8 cellular contexts compared by ENCODE assay signal in the genomic region with DNA sequence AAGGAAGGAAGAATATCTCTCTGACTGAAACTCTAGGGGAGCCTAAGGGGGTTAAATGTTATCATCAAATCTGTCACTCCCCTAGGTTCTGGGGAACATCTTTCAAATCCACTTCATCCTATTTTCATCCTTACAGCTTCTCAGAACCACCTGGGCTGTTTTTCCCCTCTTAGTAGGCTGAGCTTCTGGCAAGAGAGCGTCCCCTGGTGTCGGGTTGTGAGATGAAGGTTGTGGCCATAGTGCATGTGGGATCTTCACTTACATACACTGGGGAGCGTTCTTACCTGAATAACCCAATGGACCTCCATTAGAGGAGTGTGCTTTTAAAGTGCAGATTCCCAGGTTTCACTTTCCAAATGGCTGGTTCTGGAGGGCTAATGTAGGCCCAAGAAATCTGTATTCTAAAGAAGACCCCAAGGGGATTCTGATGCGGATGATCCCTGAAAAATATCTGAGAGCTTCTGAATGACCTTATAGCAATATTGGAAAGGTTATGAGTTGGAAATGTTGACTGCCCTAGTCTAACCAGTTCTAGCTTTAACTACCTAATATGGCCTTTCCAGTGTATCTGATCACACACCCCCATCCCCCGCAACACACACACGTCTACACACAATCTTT.
DNase-seq lines count a peak whose midpoint lies in the region; ATAC-seq, FAIRE-seq and TF ChIP-seq lines count a peak whose summit lies in the region.

No MANE protein-coding gene starts in this region.

- no peaks in the 10 kb centered on the region for H3K27me3 ChIP-seq in GM23338 (ENCODE audit: insufficient read depth)
- no peaks in the 10 kb centered on the region for H3K27me3 ChIP-seq in PC-3 (ENCODE audit: low read length)

- ATAC-seq in GM23338, result peak; percentile 99
- ATAC-seq in PC-3, result no peak
- no peak for ATAC-seq in GM21786 (IDR thresholded peaks at IDR 0.05; ENCODE audit: unreplicated experiment)
- ATAC-seq in GM18505 (IDR thresholded peaks at IDR 0.05; ENCODE audit: unreplicated experiment), result no peak

- H3K79me2 ChIP-seq in GM23338 (replicated peaks; ENCODE audit: insufficient read depth), result no peaks in the 10 kb centered on the region
- H3K79me2 ChIP-seq in PC-3 (ENCODE audit: low read length), result no peaks in the 10 kb centered on the region

- peaks cover 6% of the 10 kb centered on the region for H3K9me3 Mint-ChIP-seq in GM23338

- no peaks in the 10 kb centered on the region for H3K36me3 ChIP-seq in GM23338 (ENCODE audit: insufficient read depth)
- H3K36me3 ChIP-seq in PC-3 (ENCODE audit: low read depth, low read length), result no peaks in the 10 kb centered on the region
- H3K36me3 ChIP-seq in kidney (ENCODE audit: control insufficient read depth in 1 of 2, insufficient read depth in 2 of 2, low read length in 2 of 2), result no peaks in the 10 kb centered on the region

- no peak overlapping the region for H2AFZ ChIP-seq in GM23338
- H2AFZ ChIP-seq in PC-3 (ENCODE audit: low read length), result no peak overlapping the region

- CTCF ChIA-PET in PC-3 (lab: Charles Lee), result no interaction called here

- TF ChIP-seq CTCF in GM23338 (conservative IDR thresholded peaks at IDR 0.05; ENCODE audit: low read depth in 2 of 2) (peak; percentile 92 to 98), PC-3 (conservative IDR thresholded peaks at IDR 0.05; ENCODE audit: low read depth, low read length) (peak; percentile 69), kidney (IDR thresholded peaks at IDR 0.05; ENCODE audit: borderline replicate concordance, extremely low read depth, insufficient read depth) (peak; percentile 38)

- no peak for FAIRE-seq in kidney (lab: Jason Lieb, UNC)

- intact Hi-C loops in PC-3 (cut with micrococcal nuclease), result loop anchor here (2.0 kb wide), 1 partner anchor 119 kb away; no protein-coding TSS in a partner anchor
- intact Hi-C loops in kidney (cut with DNase I), result no loop called here

- POLR2A ChIA-PET in PC-3 (lab: Charles Lee; ENCODE audit: unreplicated experiment), result no interaction called here

- no peak for TF ChIP-seq POLR2A in GM18505 (IDR thresholded peaks at IDR 0.05; ENCODE audit: borderline replicate concordance, extremely low read depth, insufficient read depth, insufficient read length)

- BruUV-seq in PC-3 (replicated peaks; lab: Mats Ljungman, UMichigan), result no TSS peak

- H3K27ac ChIP-seq in GM23338 (ENCODE audit: low read depth), result no peak overlapping the region
- H3K27ac ChIP-seq in PC-3 (ENCODE audit: low read length), result no peak overlapping the region
- no peak overlapping the region for H3K27ac ChIP-seq in kidney (ENCODE audit: low read depth in 2 of 2, low read length in 2 of 2)

- H3K4me2 ChIP-seq in GM23338, result no peak overlapping the region
- no peak overlapping the region for H3K4me2 ChIP-seq in PC-3 (ENCODE audit: low read length)

- H3K27me3 Mint-ChIP-seq in GM23338 (ENCODE audit: insufficient read depth, low read depth, poor library complexity), result no peaks in the 10 kb centered on the region

- H3K36me3 Mint-ChIP-seq in GM23338 (ENCODE audit: low read depth), result no peaks in the 10 kb centered on the region

- H3K9me3 ChIP-seq in PC-3 (ENCODE audit: low read length) (no peaks in the 10 kb centered on the region), kidney (ENCODE audit: control insufficient read depth in 1 of 2, low read length in 2 of 2) (no peaks in the 10 kb centered on the region)

- H3K4me3 ChIP-seq in GM23338, result no peak overlapping the region
- no peak overlapping the region for H3K4me3 ChIP-seq in PC-3 (ENCODE audit: low read length)
- H3K4me3 ChIP-seq in kidney (ENCODE audit: low read length in 2 of 2), result no peak overlapping the region

- no peaks in the 10 kb centered on the region for H3K4me1 ChIP-seq in GM23338 (ENCODE audit: insufficient read depth)
- H3K4me1 ChIP-seq in PC-3 (ENCODE audit: insufficient read depth, low read length), result no peaks in the 10 kb centered on the region
- H3K4me1 ChIP-seq in kidney (ENCODE audit: control insufficient read depth in 1 of 2, insufficient read depth in 1 of 2, low read depth in 1 of 2, low read length in 2 of 2), result no peaks in the 10 kb centered on the region

- H4K20me1 ChIP-seq in GM23338 (replicated peaks; ENCODE audit: insufficient read depth) (no peaks in the 10 kb centered on the region), PC-3 (ENCODE audit: low read length) (no peaks in the 10 kb centered on the region)

- H3K9me2 ChIP-seq in GM23338 (ENCODE audit: insufficient read depth) (no peaks in the 10 kb centered on the region), PC-3 (replicated peaks; ENCODE audit: low read length) (no peaks in the 10 kb centered on the region)

- peaks cover 5% of the 10 kb centered on the region; the same call in 2 of the 3 replicates for H3K4me1 Mint-ChIP-seq in GM23338

- H3K9ac ChIP-seq in PC-3 (ENCODE audit: low read length), result no peak overlapping the region
- H3K9ac ChIP-seq in kidney (ENCODE audit: low read length in 2 of 2), result no peak overlapping the region

- H3K27ac Mint-ChIP-seq in GM23338, result no peak overlapping the region

- H3F3A ChIP-seq in GM23338 (replicated peaks; ENCODE audit: low read depth), result no peaks in the 10 kb centered on the region
- no peaks in the 10 kb centered on the region for H3F3A ChIP-seq in PC-3 (ENCODE audit: low read length, unreplicated experiment)

- DNase-seq in GM23338 (ENCODE audit: low spot score), result peak; percentile 87
- peak; percentile 63 for DNase-seq in PC-3
- DNase-seq in activated effector memory CD4-positive, alpha-beta T cell treated with Interleukin-2 at 50 U/mL for 16 hours, result peak; percentile 32
- no peak for DNase-seq in kidney
- DNase-seq in stimulated activated CD8-positive, alpha-beta memory T cell treated with anti-CD3 and anti-CD28 coated beads, Interleukin-4, amount 100 ng/mL, for 24 hours (ENCODE audit: low read depth), result peak; percentile 45
- no peak for DNase-seq in NCI-H2196 treated with DMSO at 0.1 percent for 48 hours (lab: John Stamatoyannopoulos, UW; ENCODE audit: unreplicated experiment)

- H3K4me3 Mint-ChIP-seq in GM23338, result no peak overlapping the region

TF ChIP-seq in GM23338, 12 proteins besides CTCF, POLR2A, EP300 and RAD21:
- no peak for TF ChIP-seq EZH2 (IDR thresholded peaks at IDR 0.05; ENCODE audit: low read depth, unreplicated experiment)
- TF ChIP-seq, protein P1, sequence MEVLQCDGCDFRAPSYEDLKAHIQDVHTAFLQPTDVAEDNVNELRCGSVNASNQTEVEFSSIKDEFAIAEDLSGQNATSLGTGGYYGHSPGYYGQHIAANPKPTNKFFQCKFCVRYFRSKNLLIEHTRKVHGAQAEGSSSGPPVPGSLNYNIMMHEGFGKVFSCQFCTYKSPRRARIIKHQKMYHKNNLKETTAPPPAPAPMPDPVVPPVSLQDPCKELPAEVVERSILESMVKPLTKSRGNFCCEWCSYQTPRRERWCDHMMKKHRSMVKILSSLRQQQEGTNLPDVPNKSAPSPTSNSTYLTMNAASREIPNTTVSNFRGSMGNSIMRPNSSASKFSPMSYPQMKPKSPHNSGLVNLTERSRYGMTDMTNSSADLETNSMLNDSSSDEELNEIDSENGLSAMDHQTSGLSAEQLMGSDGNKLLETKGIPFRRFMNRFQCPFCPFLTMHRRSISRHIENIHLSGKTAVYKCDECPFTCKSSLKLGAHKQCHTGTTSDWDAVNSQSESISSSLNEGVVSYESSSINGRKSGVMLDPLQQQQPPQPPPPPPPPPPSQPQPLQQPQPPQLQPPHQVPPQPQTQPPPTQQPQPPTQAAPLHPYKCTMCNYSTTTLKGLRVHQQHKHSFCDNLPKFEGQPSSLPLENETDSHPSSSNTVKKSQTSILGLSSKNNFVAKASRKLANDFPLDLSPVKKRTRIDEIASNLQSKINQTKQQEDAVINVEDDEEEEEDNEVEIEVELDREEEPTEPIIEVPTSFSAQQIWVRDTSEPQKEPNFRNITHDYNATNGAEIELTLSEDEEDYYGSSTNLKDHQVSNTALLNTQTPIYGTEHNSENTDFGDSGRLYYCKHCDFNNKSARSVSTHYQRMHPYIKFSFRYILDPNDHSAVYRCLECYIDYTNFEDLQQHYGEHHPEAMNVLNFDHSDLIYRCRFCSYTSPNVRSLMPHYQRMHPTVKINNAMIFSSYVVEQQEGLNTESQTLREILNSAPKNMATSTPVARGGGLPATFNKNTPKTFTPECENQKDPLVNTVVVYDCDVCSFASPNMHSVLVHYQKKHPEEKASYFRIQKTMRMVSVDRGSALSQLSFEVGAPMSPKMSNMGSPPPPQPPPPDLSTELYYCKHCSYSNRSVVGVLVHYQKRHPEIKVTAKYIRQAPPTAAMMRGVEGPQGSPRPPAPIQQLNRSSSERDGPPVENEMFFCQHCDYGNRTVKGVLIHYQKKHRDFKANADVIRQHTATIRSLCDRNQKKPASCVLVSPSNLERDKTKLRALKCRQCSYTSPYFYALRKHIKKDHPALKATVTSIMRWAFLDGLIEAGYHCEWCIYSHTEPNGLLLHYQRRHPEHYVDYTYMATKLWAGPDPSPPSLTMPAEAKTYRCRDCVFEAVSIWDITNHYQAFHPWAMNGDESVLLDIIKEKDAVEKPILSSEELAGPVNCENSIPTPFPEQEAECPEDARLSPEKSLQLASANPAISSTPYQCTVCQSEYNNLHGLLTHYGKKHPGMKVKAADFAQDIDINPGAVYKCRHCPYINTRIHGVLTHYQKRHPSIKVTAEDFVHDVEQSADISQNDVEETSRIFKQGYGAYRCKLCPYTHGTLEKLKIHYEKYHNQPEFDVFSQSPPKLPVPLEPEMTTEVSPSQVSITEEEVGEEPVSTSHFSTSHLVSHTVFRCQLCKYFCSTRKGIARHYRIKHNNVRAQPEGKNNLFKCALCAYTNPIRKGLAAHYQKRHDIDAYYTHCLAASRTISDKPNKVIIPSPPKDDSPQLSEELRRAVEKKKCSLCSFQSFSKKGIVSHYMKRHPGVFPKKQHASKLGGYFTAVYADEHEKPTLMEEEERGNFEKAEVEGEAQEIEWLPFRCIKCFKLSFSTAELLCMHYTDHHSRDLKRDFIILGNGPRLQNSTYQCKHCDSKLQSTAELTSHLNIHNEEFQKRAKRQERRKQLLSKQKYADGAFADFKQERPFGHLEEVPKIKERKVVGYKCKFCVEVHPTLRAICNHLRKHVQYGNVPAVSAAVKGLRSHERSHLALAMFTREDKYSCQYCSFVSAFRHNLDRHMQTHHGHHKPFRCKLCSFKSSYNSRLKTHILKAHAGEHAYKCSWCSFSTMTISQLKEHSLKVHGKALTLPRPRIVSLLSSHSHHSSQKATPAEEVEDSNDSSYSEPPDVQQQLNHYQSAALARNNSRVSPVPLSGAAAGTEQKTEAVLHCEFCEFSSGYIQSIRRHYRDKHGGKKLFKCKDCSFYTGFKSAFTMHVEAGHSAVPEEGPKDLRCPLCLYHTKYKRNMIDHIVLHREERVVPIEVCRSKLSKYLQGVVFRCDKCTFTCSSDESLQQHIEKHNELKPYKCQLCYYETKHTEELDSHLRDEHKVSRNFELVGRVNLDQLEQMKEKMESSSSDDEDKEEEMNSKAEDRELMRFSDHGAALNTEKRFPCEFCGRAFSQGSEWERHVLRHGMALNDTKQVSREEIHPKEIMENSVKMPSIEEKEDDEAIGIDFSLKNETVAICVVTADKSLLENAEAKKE (CRISPR knock-in tag; IDR thresholded peaks at IDR 0.05), result peak; percentile 31; the same call in 1 of the 2 replicates

Comparison
In these comparisons a context has a peak if more than half of its experiments do, and no peak if none do; other contexts are left out.
1. DNase-seq: peak in GM23338 (single experiment), PC-3 (single experiment), activated effector memory CD4-positive, alpha-beta T cell treated with Interleukin-2 at 50 U/mL for 16 hours (single experiment) and stimulated activated CD8-positive, alpha-beta memory T cell treated with anti-CD3 and anti-CD28 coated beads, Interleukin-4, amount 100 ng/mL, for 24 hours (single experiment); none in kidney (single experiment) and NCI-H2196 treated with DMSO at 0.1 percent for 48 hours (single experiment).
2. CTCF ChIP-seq: peak in every context shown above with its lines; median percentile 95 in GM23338; 69 in PC-3; 38 in kidney.